19 cellular contexts compared by ENCODE assay signal in the genomic region with DNA sequence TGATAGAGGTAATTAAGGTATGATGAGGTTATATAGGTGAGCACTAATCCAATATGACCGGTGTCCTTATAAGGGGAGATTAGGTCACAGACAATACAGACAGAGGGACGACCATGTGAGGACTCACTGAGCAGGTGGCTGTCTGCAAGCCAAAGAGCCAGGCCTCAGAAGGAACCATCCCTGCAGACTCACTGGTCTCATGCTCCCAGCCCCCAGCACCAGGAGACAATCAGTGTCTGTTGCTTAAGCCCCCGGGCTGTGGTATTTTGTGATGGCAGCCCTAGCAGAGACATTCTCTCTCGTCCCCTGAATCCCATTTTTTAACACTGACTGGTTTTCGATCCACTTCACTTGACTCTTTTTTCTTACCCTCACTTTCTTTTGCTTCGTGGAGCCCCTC. TPM values are rescaled to one million over a fixed set of nuclear protein-coding genes. Genes with fewer than 3 reads are reported as not detected.
DNase-seq lines count a peak whose midpoint lies in the region; ATAC-seq and TF ChIP-seq lines count a peak whose summit lies in the region.
"Had no signal": no experiment of that assay in that cellular context is flagged by ENCODE, and none has a peak within 500 bp of the region (broad histone marks: within the 10 kb centered on the region; RNA-seq: fewer than 3 reads in every experiment).

No MANE protein-coding gene starts in this region.

- no peak overlapping the region for H2BK5ac ChIP-seq in mesendoderm (ENCODE audit: low read length)

- H3K4me1 ChIP-seq in GM23338 (ENCODE audit: insufficient read depth): peaks cover 4% of the 10 kb centered on the region; the same call in 1 of the 2 replicates
- H3K4me1 ChIP-seq in mesendoderm (ENCODE audit: control insufficient read depth, low read depth, low read length): no peaks in the 10 kb centered on the region
- H3K4me1 ChIP-seq: HAP-1 had no signal

- peak overlapping the region; percentile 43; the same call in 1 of the 2 replicates for H2AFZ ChIP-seq in GM23338

- H2AK5ac ChIP-seq in mesendoderm (ENCODE audit: low read length): no peak overlapping the region

- no peak overlapping the region for H4K8ac ChIP-seq in mesendoderm (ENCODE audit: low read depth, low read length)

- no peak overlapping the region for H4K5ac ChIP-seq in mesendoderm (ENCODE audit: low read length)

- no peak overlapping the region for H3K56ac ChIP-seq in mesendoderm (ENCODE audit: low read length)

- H3K4me2 ChIP-seq in GM23338 (no peak overlapping the region), mesendoderm (ENCODE audit: low read length) (no peak overlapping the region)

- no peaks in the 10 kb centered on the region for H3K9me3 Mint-ChIP-seq in GM23338
- H3K9me3 Mint-ChIP-seq: HFFc6 had no signal

- DNase-seq in GM23338 (ENCODE audit: low spot score) (no peak), WERI-Rb-1 (peak; percentile 74), mesendoderm (peak; percentile 37), NCI-H345 treated with DMSO at 0.1 percent for 48 hours (lab: John Stamatoyannopoulos, UW; ENCODE audit: unreplicated experiment) (no peak), foreskin fibroblast (no peak)
- DNase-seq: C1 segment of cervical spinal cord; CD4-positive, alpha-beta memory T cell; COR-L47; DMS153; DND-41; GDM1; GOT3; HFFc6 had no signal

- no CpG with 5 or more reads among the region's 6 CpGs for WGBS in mesendoderm (ENCODE audit: extremely low coverage, insufficient coverage, low lambda C conversion rate)

- peaks cover 28% of the 10 kb centered on the region for H3K27me3 Mint-ChIP-seq in GM23338 (ENCODE audit: insufficient read depth, low read depth, poor library complexity)

- no peaks in the 10 kb centered on the region for H4K20me1 ChIP-seq in GM23338 (replicated peaks; ENCODE audit: insufficient read depth)

- H3K27me3 ChIP-seq in GM23338 (ENCODE audit: insufficient read depth): peaks cover 27% of the 10 kb centered on the region
- no peaks in the 10 kb centered on the region for H3K27me3 ChIP-seq in WERI-Rb-1 (ENCODE audit: insufficient read depth, low read depth, severe bottlenecking)
- H3K27me3 ChIP-seq in mesendoderm (ENCODE audit: insufficient read depth, low read length, poor library complexity): no peaks in the 10 kb centered on the region

- no peaks in the 10 kb centered on the region for H3K79me2 ChIP-seq in GM23338 (replicated peaks; ENCODE audit: insufficient read depth)
- no peaks in the 10 kb centered on the region for H3K79me2 ChIP-seq in mesendoderm (ENCODE audit: control insufficient read depth, insufficient read depth, low read length)

- no peaks in the 10 kb centered on the region for H3K36me3 Mint-ChIP-seq in GM23338 (ENCODE audit: low read depth)
- H3K36me3 Mint-ChIP-seq: CD4-positive, alpha-beta memory T cell had no signal

- no peak overlapping the region for H3K18ac ChIP-seq in mesendoderm (ENCODE audit: low read length)

- no peak overlapping the region for H3K27ac ChIP-seq in GM23338 (ENCODE audit: low read depth)
- peak overlapping the region; percentile 43 for H3K27ac ChIP-seq in WERI-Rb-1
- H3K27ac ChIP-seq in mesendoderm (ENCODE audit: low read depth, low read length): no peak overlapping the region

- no peaks in the 10 kb centered on the region for H3F3A ChIP-seq in GM23338 (replicated peaks; ENCODE audit: low read depth)

- H3K4ac ChIP-seq in mesendoderm (ENCODE audit: low read depth, low read length): no peak overlapping the region

- no peak overlapping the region for H2BK120ac ChIP-seq in mesendoderm (ENCODE audit: low read depth, low read length)

- no peak overlapping the region for H2BK15ac ChIP-seq in mesendoderm (replicated peaks; ENCODE audit: low read depth)

- H3K9ac ChIP-seq in mesendoderm (ENCODE audit: low read length): no peak overlapping the region

- H3K9me3 ChIP-seq in WERI-Rb-1 (ENCODE audit: severe bottlenecking): peaks cover 4% of the 10 kb centered on the region
- H3K9me3 ChIP-seq: HAP-1 had no signal

- H3K79me1 ChIP-seq in mesendoderm (ENCODE audit: low read length): no peaks in the 10 kb centered on the region

- H3K36me3 ChIP-seq in GM23338 (ENCODE audit: insufficient read depth) (no peaks in the 10 kb centered on the region), WERI-Rb-1 (peaks cover 50% of the 10 kb centered on the region), mesendoderm (ENCODE audit: control insufficient read depth, insufficient read depth, low read length) (no peaks in the 10 kb centered on the region)
- H3K36me3 ChIP-seq: HAP-1 had no signal

- ATAC-seq in GM23338 (no peak), HG02870 (IDR thresholded peaks at IDR 0.05; ENCODE audit: unreplicated experiment) (no peak)
- ATAC-seq: GM12878 had no signal

- no peaks in the 10 kb centered on the region for H3K9me2 ChIP-seq in GM23338 (ENCODE audit: insufficient read depth)

- H3K4me3 ChIP-seq in GM23338: no peak overlapping the region
- no peak overlapping the region for H3K4me3 ChIP-seq in WERI-Rb-1 (ENCODE audit: low read depth, low read length)
- H3K4me3 ChIP-seq in mesendoderm (ENCODE audit: low read length): no peak overlapping the region
- H3K4me3 ChIP-seq in foreskin fibroblast (ENCODE audit: low read depth in 1 of 2, low read length in 2 of 2): no peak overlapping the region
- H3K4me3 ChIP-seq: GM12878, HAP-1 had no signal

- no peak overlapping the region for H3K4me3 Mint-ChIP-seq in GM23338
- H3K4me3 Mint-ChIP-seq: CD4-positive, alpha-beta memory T cell; HFFc6 had no signal

- no peak overlapping the region for H3K27ac Mint-ChIP-seq in GM23338
- H3K27ac Mint-ChIP-seq: CD4-positive, alpha-beta memory T cell; HFFc6 had no signal

- peaks cover 10% of the 10 kb centered on the region; the same call in 2 of the 3 replicates for H3K4me1 Mint-ChIP-seq in GM23338

- no peak overlapping the region for H3K23ac ChIP-seq in mesendoderm (ENCODE audit: low read length)

- no peak for TF ChIP-seq CTCF in GM23338 (conservative IDR thresholded peaks at IDR 0.05; ENCODE audit: low read depth in 2 of 2)
- no peak for TF ChIP-seq CTCF in WERI-Rb-1 (IDR thresholded peaks at IDR 0.05; ENCODE audit: low read depth, low read length)
- TF ChIP-seq CTCF in foreskin fibroblast (IDR thresholded peaks at IDR 0.05; ENCODE audit: low read depth, low read length): no peak

TF ChIP-seq in GM23338, 12 proteins besides CTCF, POLR2A, EP300 and RAD21 (continues in another document):
- TF ChIP-seq POLR2AphosphoS5 (IDR thresholded peaks at IDR 0.05; ENCODE audit: low read depth) (no peak), NANOG (IDR thresholded peaks at IDR 0.05; ENCODE audit: borderline replicate concordance) (no peak), ETS1 (IDR thresholded peaks at IDR 0.05) (no peak)

RNA-seq across cellular contexts. Expression of gene PABPC3, which starts 51.9 kb away (rescaled TPM):
- total RNA-seq in GM23338 (2014; rRNA removed; shearing (Covaris generic)): 0.58 and 1.2 TPM in 2 replicates
- 0.42 and 0.55 TPM in 2 replicates for polyA plus RNA-seq in GM23338 (2016; fragmentation: Nextera tagmentation; extraction: Ambion mirVana)
- polyA plus RNA-seq in mesendoderm (2013, experiment 1 of 2): 0.37 TPM
- polyA plus RNA-seq in mesendoderm (2013, experiment 2 of 2): 0.27 TPM
- total RNA-seq: A172, A673 had no signal
- polyA plus RNA-seq: BJ had no signal

Comparison
In these comparisons a context has a peak if more than half of its experiments do, and no peak if none do; other contexts are left out.
1. DNase-seq: peak in WERI-Rb-1 (single experiment) and mesendoderm (single experiment); none in GM23338 (single experiment), NCI-H345 treated with DMSO at 0.1 percent for 48 hours (single experiment) and foreskin fibroblast (0 of 2).